ENCODE assay signal across 15 cellular contexts in the genomic region with DNA sequence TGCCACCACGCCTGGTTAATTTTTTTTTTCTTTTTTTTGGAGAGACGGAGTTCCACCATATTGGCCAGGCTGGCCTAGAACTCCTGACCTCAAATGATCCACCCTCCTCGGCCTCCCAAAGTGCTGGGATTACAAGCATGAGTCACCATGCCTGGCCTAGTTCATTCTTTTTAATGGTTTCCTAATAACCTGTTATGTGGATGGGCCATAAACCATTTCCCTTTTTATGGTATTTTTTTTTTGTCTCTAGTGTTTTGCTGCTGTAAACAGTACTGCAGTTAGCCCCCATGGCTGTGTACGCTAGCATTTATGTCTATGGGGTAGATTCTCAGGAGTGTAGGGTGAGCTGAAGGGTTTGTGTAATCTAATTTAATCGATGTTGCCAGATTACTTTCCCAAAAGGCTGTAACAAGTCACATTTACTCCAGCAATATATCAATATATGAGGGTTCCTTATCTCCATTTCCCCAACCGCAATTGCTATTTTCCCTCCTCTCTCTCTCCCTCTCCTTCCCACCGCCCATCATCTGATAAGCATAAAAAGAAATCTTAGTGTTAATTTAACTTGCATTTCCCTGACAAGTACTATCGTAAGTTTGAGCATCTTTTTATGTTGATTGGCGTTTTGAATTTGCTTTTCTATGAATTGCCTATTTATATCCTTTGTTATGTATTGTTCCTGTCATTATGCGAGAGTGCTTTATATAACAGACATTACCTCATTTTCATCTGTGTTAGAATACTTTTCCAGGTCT. TPM values are rescaled to one million over a fixed set of nuclear protein-coding genes. Genes with fewer than 3 reads are reported as not detected.
DNase-seq lines count a peak whose midpoint lies in the region; ATAC-seq and TF ChIP-seq lines count a peak whose summit lies in the region.
"Had no signal": no experiment of that assay in that cellular context is flagged by ENCODE, and none has a peak within 500 bp of the region (broad histone marks: within the 10 kb centered on the region; RNA-seq: fewer than 3 reads in every experiment).

No MANE protein-coding gene starts in this region.

- peaks cover 40% of the 10 kb centered on the region for H3K4me1 ChIP-seq in effector memory CD4-positive, alpha-beta T cell (ENCODE audit: control insufficient read depth, insufficient read depth, low read length, poor library complexity, severe bottlenecking)
- peaks cover 58% of the 10 kb centered on the region for H3K4me1 ChIP-seq in vagina

- no peaks in the 10 kb centered on the region for H3K9me3 ChIP-seq in effector memory CD4-positive, alpha-beta T cell (ENCODE audit: control insufficient read depth, low read length)
- H3K9me3 ChIP-seq in vagina, result no peaks in the 10 kb centered on the region
- H3K9me3 ChIP-seq: SK-N-SH had no signal

- peaks cover 30% of the 10 kb centered on the region for H3K36me3 ChIP-seq in effector memory CD4-positive, alpha-beta T cell (ENCODE audit: control insufficient read depth, insufficient read depth, low read length)
- no peaks in the 10 kb centered on the region for H3K36me3 ChIP-seq in vagina

- no peaks in the 10 kb centered on the region for H3K27me3 ChIP-seq in effector memory CD4-positive, alpha-beta T cell (replicated peaks; ENCODE audit: control insufficient read depth, insufficient read depth, low read length, poor library complexity, severe bottlenecking)
- no peaks in the 10 kb centered on the region for H3K27me3 ChIP-seq in vagina

- H3K9me3 Mint-ChIP-seq in stimulated activated naive B cell treated with anti-CD40 and anti-IgM and Interleukin-4, amounts not matched to agents 10 μg/mL and 1 μg/mL and 100 μg/mL, for 72 hours, result peaks cover 0 to 2% of the 10 kb centered on the region in 2 donors

- H3K4me1 Mint-ChIP-seq in stimulated activated naive B cell treated with anti-CD40 and anti-IgM and Interleukin-4, amounts not matched to agents 10 μg/mL and 1 μg/mL and 100 μg/mL, for 72 hours, result peaks cover 77 to 96% of the 10 kb centered on the region in 2 donors

- H3K27me3 Mint-ChIP-seq in stimulated activated naive B cell treated with anti-CD40 and anti-IgM and Interleukin-4, amounts not matched to agents 10 μg/mL and 1 μg/mL and 100 μg/mL, for 72 hours, result no peaks in the 10 kb centered on the region

- H3K4me3 Mint-ChIP-seq in stimulated activated naive B cell treated with anti-CD40 and anti-IgM and Interleukin-4, amounts not matched to agents 10 μg/mL and 1 μg/mL and 100 μg/mL, for 72 hours, result no peak overlapping the region

- H3K36me3 Mint-ChIP-seq in stimulated activated naive B cell treated with anti-CD40 and anti-IgM and Interleukin-4, amounts not matched to agents 10 μg/mL and 1 μg/mL and 100 μg/mL, for 72 hours, result peaks cover 28 to 49% of the 10 kb centered on the region in 2 donors

- no peak for ATAC-seq in Right ventricle myocardium superior (ENCODE audit: poor library complexity)
- ATAC-seq in stimulated activated naive B cell treated with anti-CD40 and anti-IgM and Interleukin-4, amounts not matched to agents 10 μg/mL and 1 μg/mL and 100 μg/mL, for 72 hours (replicated peaks), result no peak
- ATAC-seq: HCT116, HepG2 had no signal

- intact Hi-C loops in cardiac septum (cut with DNase I) (no loop called here), Right ventricle myocardium superior (cut with DNase I) (no loop called here), vagina (cut with DNase I) (no loop called here)

- no peak for TF ChIP-seq CTCF in vagina (IDR thresholded peaks at IDR 0.05)

- no peak overlapping the region for H3K4me3 ChIP-seq in effector memory CD4-positive, alpha-beta T cell (ENCODE audit: insufficient read depth, low read depth, low read length, poor library complexity, severe bottlenecking)
- no peak overlapping the region for H3K4me3 ChIP-seq in vagina

- peak overlapping the region; percentile 21 for H3K27ac ChIP-seq in effector memory CD4-positive, alpha-beta T cell (ENCODE audit: insufficient read depth, low read length, poor library complexity, severe bottlenecking)
- H3K27ac ChIP-seq in vagina, result no peak overlapping the region

- DNase-seq in cardiac septum (ENCODE audit: low spot score) (peak; percentile 53), Right ventricle myocardium superior (no peak), MV-4-11 (lab: John Stamatoyannopoulos, UW) (peak; percentile 83), vagina (ENCODE audit: extremely low spot score in 2 of 2) (no peak), DMS53 treated with DMSO at 0.1 percent for 48 hours (lab: John Stamatoyannopoulos, UW; ENCODE audit: unreplicated experiment) (no peak), NCI-H1930 (lab: John Stamatoyannopoulos, UW) (no peak)
- no peak for DNase-seq in effector memory CD4-positive, alpha-beta T cell
- no peak for DNase-seq in stimulated activated naive B cell treated with anti-CD40 and anti-IgM and Interleukin-4, amounts not matched to agents 10 μg/mL and 1 μg/mL and 100 μg/mL, for 72 hours
- DNase-seq: activated CD4-positive, CD25-positive, alpha-beta regulatory T cell; GDM1; NCI-H2029 treated with DMSO at 0.1 percent for 48 hours; NCI-H82 had no signal

- no peak for TF ChIP-seq POLR2A in vagina (IDR thresholded peaks at IDR 0.05)

- peak overlapping the region; percentile 71 for H3K27ac Mint-ChIP-seq in stimulated activated naive B cell treated with anti-CD40 and anti-IgM and Interleukin-4, amounts not matched to agents 10 μg/mL and 1 μg/mL and 100 μg/mL, for 72 hours

RNA-seq across cellular contexts. Expression of gene RCSD1, which starts 28.7 kb away (rescaled TPM):
- total RNA-seq in cardiac septum (32.7 TPM), Right ventricle myocardium superior (42.9 TPM), vagina (11.5 TPM)
- total RNA-seq: HepG2 had no signal

Comparison
In these comparisons a context has a peak if more than half of its experiments do, and no peak if none do; other contexts are left out.
1. DNase-seq: peak in cardiac septum (single experiment) and MV-4-11 (single experiment); none in Right ventricle myocardium superior (single experiment), effector memory CD4-positive, alpha-beta T cell (0 of 3), stimulated activated naive B cell treated with anti-CD40 and anti-IgM and Interleukin-4, amounts not matched to agents 10 μg/mL and 1 μg/mL and 100 μg/mL, for 72 hours (single experiment), vagina (0 of 2), DMS53 treated with DMSO at 0.1 percent for 48 hours (single experiment) and NCI-H1930 (0 of 2).